ENCODE assay signal across 8 cellular contexts in the genomic region with DNA sequence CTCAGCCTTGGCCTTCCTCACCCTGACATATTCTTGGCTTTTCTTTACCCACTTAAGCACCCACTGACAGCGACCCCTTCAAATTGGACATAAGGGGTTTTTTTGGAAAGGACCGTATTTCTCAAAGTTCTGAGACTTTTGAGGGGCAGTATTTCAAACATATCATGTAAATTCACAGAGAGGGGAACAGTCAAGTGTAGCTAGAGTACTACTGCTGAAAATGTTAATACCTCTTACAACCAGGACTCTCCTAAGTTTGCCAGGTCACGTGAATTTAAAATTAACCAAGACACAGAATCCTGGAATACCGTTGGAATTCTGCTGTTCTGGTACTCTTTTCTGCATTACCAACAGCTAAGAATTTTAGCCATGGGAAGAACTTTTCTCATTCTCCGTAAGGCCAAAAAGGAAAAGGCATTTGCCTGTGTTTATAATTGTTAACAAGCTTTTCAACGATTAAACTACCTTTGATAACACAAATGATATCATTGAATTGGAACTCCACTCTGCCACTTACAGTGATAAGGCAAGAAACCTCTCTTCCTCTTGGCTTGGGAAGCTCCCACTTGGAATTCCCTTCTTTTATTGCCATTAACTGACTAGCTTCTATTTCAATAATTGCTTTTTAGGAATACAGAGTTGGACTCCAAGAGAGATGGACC. TPM values are rescaled to one million over a fixed set of nuclear protein-coding genes. Genes with fewer than 3 reads are reported as not detected.
DNase-seq lines count a peak whose midpoint lies in the region; ATAC-seq, FAIRE-seq and TF ChIP-seq lines count a peak whose summit lies in the region.

No MANE protein-coding gene starts in this region.

- peak overlapping the region in 3 of 4 experiments; percentile 0 to 92 (median 90); a peak in 3 of 7 replicates for H3K9ac ChIP-seq in H1 (replicated peaks in 1 of 4; ENCODE audit: extremely low read depth in 1 of 4, low read depth in 3 of 4, low read length in 3 of 4)

- H3K36me3 ChIP-seq in Caco-2 (ENCODE audit: control insufficient read depth, insufficient read depth, low read length) (no peaks in the 10 kb centered on the region), MG63 (peaks cover 25% of the 10 kb centered on the region), H1 (ENCODE audit: control insufficient read depth in 2 of 4, insufficient read depth in 4 of 4, low read length in 3 of 4) (no peaks in the 10 kb centered on the region), neutrophil (no peaks in the 10 kb centered on the region)

- no peaks in the 10 kb centered on the region for H4K20me1 ChIP-seq in H1 (replicated peaks in 1 of 2; ENCODE audit: control insufficient read depth in 1 of 2, insufficient read depth in 2 of 2, low read length in 2 of 2)

- peak overlapping the region; percentile 91 for H3K27ac Mint-ChIP-seq in Caco-2 (ENCODE audit: unreplicated experiment)

- no peaks in the 10 kb centered on the region for H3K36me3 Mint-ChIP-seq in Caco-2 (ENCODE audit: insufficient read depth, unreplicated experiment)

- POLR2A ChIA-PET in Caco-2 (lab: Charles Lee): no interaction called here
- POLR2A ChIA-PET in H1 (lab: Charles Lee; ENCODE audit: partially characterized antibody): interaction anchor here (0.7 to 1.0 kb wide), 3 partner anchors 8 to 16 kb away, joined by 3 to 5 read pairs (median 3); no protein-coding TSS in a partner anchor

- 74% methylated on average over 6 of the region's 6 CpGs; no CpG with 5 or more reads in 1 of the 2 experiments for WGBS in H1 (ENCODE audit: extremely low coverage in 1 of 2, insufficient coverage in 1 of 2, insufficient read length in 1 of 2, insufficient replicate concordance in 2 of 2, low coverage in 1 of 2, low lambda C conversion rate in 2 of 2, missing lambda C conversion rate in 1 of 2), 2 experiments

- no peak overlapping the region for H2BK12ac ChIP-seq in H1 (ENCODE audit: low read depth, low read length)

- H3K4me1 Mint-ChIP-seq in Caco-2 (ENCODE audit: low read depth, unreplicated experiment): peaks cover 5% of the 10 kb centered on the region

- H2AK5ac ChIP-seq in H1 (ENCODE audit: low read depth, low read length): no peak overlapping the region

- no peak for TF ChIP-seq POLR2A in H1 (IDR thresholded peaks at IDR 0.05; ENCODE audit: control extremely low read depth in 1 of 2, low read depth in 2 of 2, low read length in 2 of 2)

- peaks cover 2% of the 10 kb centered on the region; the same call in 1 of the 2 replicates for H3K23me2 ChIP-seq in H1 (ENCODE audit: low read depth, low read length)

- H3K4me3 ChIP-seq in Caco-2 (ENCODE audit: low read depth, low read length) (peak overlapping the region; percentile 86), MG63 (peak overlapping the region; percentile 82), H1 (ENCODE audit: extremely low read depth in 1 of 4, insufficient read depth in 2 of 4, low read depth in 3 of 4, low read length in 4 of 4) (peak overlapping the region; percentile 65 to 72 (median 72)), neutrophil (ENCODE audit: low read depth in 1 of 2, low read length in 1 of 2) (peak overlapping the region; percentile 78 to 81)

- BruUV-seq in Caco-2 (replicated peaks; lab: Mats Ljungman, UMichigan): no TSS peak

- H3K9me3 ChIP-seq in Caco-2 (no peaks in the 10 kb centered on the region), MG63 (no peaks in the 10 kb centered on the region), H1 (ENCODE audit: insufficient read depth in 2 of 2, low read depth in 1 of 2, low read length in 1 of 2) (peaks cover 0 to under 1% of the 10 kb centered on the region in 2 experiments; a peak in 1 of 4 replicates), neutrophil (no peaks in the 10 kb centered on the region)

- H3K4me2 ChIP-seq in H1 (ENCODE audit: insufficient read depth in 1 of 2, low read depth in 2 of 2, low read length in 2 of 2): peak overlapping the region; percentile 72 to 78

- no peak overlapping the region for H2BK20ac ChIP-seq in H1 (ENCODE audit: low read length)

- no peaks in the 10 kb centered on the region for H3K27me3 ChIP-seq in Caco-2 (replicated peaks; ENCODE audit: control insufficient read depth, insufficient read depth, low read length)
- H3K27me3 ChIP-seq in MG63: no peaks in the 10 kb centered on the region
- H3K27me3 ChIP-seq in H1 (replicated peaks in 1 of 4; ENCODE audit: control insufficient read depth in 3 of 4, extremely low read depth in 1 of 4, insufficient read depth in 3 of 4, low read length in 3 of 4): no peaks in the 10 kb centered on the region
- H3K27me3 ChIP-seq in neutrophil: no peaks in the 10 kb centered on the region

- H3K18ac ChIP-seq in H1 (ENCODE audit: extremely low read depth, low read length): no peak overlapping the region

- DNase-seq in Caco-2: no peak
- no peak for DNase-seq in MG63
- DNase-seq in H1 (ENCODE audit: low read depth in 1 of 2, low spot score in 2 of 2): no peak
- no peak for DNase-seq in central memory CD4-positive, alpha-beta T cell
- DNase-seq in KG1 (lab: John Stamatoyannopoulos, UW): no peak
- DNase-seq in stimulated activated CD4-positive, alpha-beta T cell treated with anti-CD3 and anti-CD28 coated beads, Interleukin-4, amount 100 ng/mL, for 4 hours: no peak

- no peaks in the 10 kb centered on the region for H3K27me3 Mint-ChIP-seq in Caco-2 (ENCODE audit: insufficient read depth, unreplicated experiment)

- H3K27ac ChIP-seq in H1 (ENCODE audit: low read depth, low read length) (peak overlapping the region; percentile 94), neutrophil (peak overlapping the region; percentile 98)

- H4K8ac ChIP-seq in H1 (ENCODE audit: extremely low read depth, insufficient read depth, low read length): peak overlapping the region; percentile 100

- TF ChIP-seq EP300 in H1 (IDR thresholded peaks at IDR 0.05; ENCODE audit: borderline replicate concordance in 1 of 2, low read depth in 2 of 2, low read length in 2 of 2): no peak

- H4K91ac ChIP-seq in H1 (replicated peaks; ENCODE audit: insufficient read length, low read length): peak overlapping the region; percentile 63

- no peaks in the 10 kb centered on the region for H3K79me2 ChIP-seq in H1 (ENCODE audit: control insufficient read depth in 1 of 2, insufficient read depth in 2 of 2, low read length in 2 of 2)

- H3K4me1 ChIP-seq in Caco-2 (no peaks in the 10 kb centered on the region; the same call in 1 of the 2 replicates), H1 (replicated peaks in 1 of 4; ENCODE audit: control insufficient read depth in 3 of 4, insufficient read depth in 4 of 4, low read length in 3 of 4) (peaks cover 0 to 5% (median 0%) of the 10 kb centered on the region in 4 experiments; a peak in 2 of 7 replicates), neutrophil (ENCODE audit: control insufficient read depth in 1 of 2, insufficient read depth in 1 of 2, low read depth in 1 of 2, low read length in 1 of 2) (peaks cover 45 to 48% of the 10 kb centered on the region in 2 experiments)

- intact Hi-C loops in Caco-2 (cut with micrococcal nuclease; ENCODE audit: unreplicated experiment): loop anchor here (2.0 to 10.0 kb wide), 3 partner anchors 45 to 457 kb away; no protein-coding TSS in a partner anchor

- no peak overlapping the region for H3K23ac ChIP-seq in H1 (ENCODE audit: insufficient read length)

- H3K79me1 ChIP-seq in H1 (ENCODE audit: low read depth, low read length): no peaks in the 10 kb centered on the region

- peak overlapping the region; percentile 32 for H3K56ac ChIP-seq in H1 (replicated peaks; ENCODE audit: insufficient read length, low read depth, low read length)

- 0 out of 2 replicates have a peak overlapping the region, but pooled peaks have one; percentile 46 for H2BK15ac ChIP-seq in H1 (ENCODE audit: low read length)

- ATAC-seq in GM18867 (IDR thresholded peaks at IDR 0.05; ENCODE audit: unreplicated experiment): no peak

- CTCF ChIA-PET in Caco-2 (lab: Charles Lee) (no interaction called here), H1 (lab: Charles Lee; ENCODE audit: partially characterized antibody) (interaction anchor here (1.3 to 1.5 kb wide), 2 partner anchors 9 to 179 kb away, joined by 3 to 4 read pairs; no protein-coding TSS in a partner anchor)

- peak overlapping the region; percentile 7; the same call in 1 of the 2 replicates for H2AFZ ChIP-seq in H1 (ENCODE audit: low read length)

- peak overlapping the region; percentile 82 for H3K4me3 Mint-ChIP-seq in Caco-2 (ENCODE audit: unreplicated experiment)

- TF ChIP-seq CTCF in Caco-2 (IDR thresholded peaks at IDR 0.05; ENCODE audit: insufficient read depth in 1 of 2, low read depth in 1 of 2, low read length in 1 of 2, severe bottlenecking in 1 of 2, unreplicated experiment in 1 of 2) (no peak), H1 (IDR thresholded peaks at IDR 0.05; ENCODE audit: control extremely low read depth in 1 of 3, insufficient read depth in 1 of 3, low read depth in 1 of 3, low read length in 3 of 3) (no peak), neutrophil (IDR thresholded peaks at IDR 0.05) (no peak)

- peak overlapping the region; percentile 99 for H4K5ac ChIP-seq in H1 (ENCODE audit: insufficient read length, low read depth, low read length)

- H3K4ac ChIP-seq in H1 (replicated peaks; ENCODE audit: insufficient read length, low read depth, low read length): no peak overlapping the region

- TF ChIP-seq RAD21 in H1 (IDR thresholded peaks at IDR 0.05 in 1 of 2, conservative IDR thresholded peaks at IDR 0.05 in 1 of 2; ENCODE audit: low read depth in 2 of 2, low read length in 2 of 2): no peak

- H2BK120ac ChIP-seq in H1 (replicated peaks; ENCODE audit: low read depth, low read length): no peak overlapping the region

- 0 out of 2 replicates have a peak overlapping the region, but pooled peaks have one; percentile 94 for H2BK5ac ChIP-seq in H1 (ENCODE audit: low read depth, low read length)

- FAIRE-seq in H1 (lab: Jason Lieb, UNC): no peak

- no peak overlapping the region for H3K14ac ChIP-seq in H1 (ENCODE audit: insufficient read length)

- no peaks in the 10 kb centered on the region for H3K9me3 Mint-ChIP-seq in Caco-2 (ENCODE audit: unreplicated experiment)

TF ChIP-seq in H1, 55 proteins besides CTCF, POLR2A, EP300 and RAD21:
- TF ChIP-seq SP1 (IDR thresholded peaks at IDR 0.05; ENCODE audit: low read depth, low read length) (no peak), KDM1A (IDR thresholded peaks at IDR 0.05; ENCODE audit: borderline replicate concordance, low read length) (peak; percentile 9; the same call in 1 of the 2 replicates)

RNA-seq across cellular contexts. Expression of gene GBE1, which starts 0.6 kb away (rescaled TPM):
- 8.1 and 8.2 TPM in 2 replicates for total RNA-seq in Caco-2 (2022)
- total RNA-seq in MG63 (2014; rRNA removed; shearing (Covaris generic); ENCODE audit: low replicate concordance): 36.9 and 38.0 TPM in 2 replicates
- 6.4 and 7.3 TPM in 2 replicates for total RNA-seq in H1 (2021; fragmentation: NEBNext Ultra II Directional; extraction: Animal tissue kit (Norgen Biotek cat#: 25700))
- 1.6 and 3.3 TPM in 2 replicates for polyA plus RNA-seq in H1 (2011; rRNA removed)
- 3.2 TPM for polyA plus RNA-seq in H1 (2011; cell fraction: cytosol; rRNA removed)
- 1.3 TPM for polyA plus RNA-seq in H1 (2011; cell fraction: nucleus; rRNA removed)
- 5.1 to 8.5 TPM (median 5.7 TPM) in 4 replicates for polyA plus RNA-seq in H1 (2012, experiment 1 of 2)
- 0.59 TPM for polyA plus RNA-seq in H1 (2012, experiment 2 of 2)
- polyA plus RNA-seq in H1 (2013, experiment 1 of 2): 3.3 TPM
- 3.0 TPM for polyA plus RNA-seq in H1 (2013, experiment 2 of 2)
- 8.3 and 8.8 TPM in 2 replicates for polyA minus RNA-seq in H1 (2011; rRNA and poly(A)+ RNA removed)
- polyA minus RNA-seq in H1 (2011; cell fraction: cytosol; rRNA and poly(A)+ RNA removed): 4.2 TPM
- polyA minus RNA-seq in H1 (2011; cell fraction: nucleus; rRNA and poly(A)+ RNA removed): 7.7 TPM
